13 cellular contexts compared by ENCODE assay signal in genomic region chr1:17118268-17118667, GRCh38. TPM values are rescaled to one million over a fixed set of nuclear protein-coding genes. Genes with fewer than 3 reads are reported as not detected.
DNase-seq lines count a peak whose midpoint lies in the region; ATAC-seq, FAIRE-seq and TF ChIP-seq lines count a peak whose summit lies in the region.
"Had no signal": no experiment of that assay in that cellular context is flagged by ENCODE, and none has a peak within 500 bp of the region (broad histone marks: within the 10 kb centered on the region; RNA-seq: fewer than 3 reads in every experiment).

No MANE protein-coding gene starts in this region.

- H2AK5ac ChIP-seq in mesenchymal stem cell (ENCODE audit: low read length, severe bottlenecking) = no peak overlapping the region

- peak overlapping the region; percentile 48 to 89 (median 76) for H3K4me3 Mint-ChIP-seq in IgD-negative memory B cell
- H3K4me3 Mint-ChIP-seq in central memory CD8-positive, alpha-beta T cell = peak overlapping the region; percentile 44

- 27% methylated on average over 4 of the region's 7 CpGs for WGBS in mesenchymal stem cell
- WGBS in suprapubic skin = 38% methylated on average over 7 of the region's 7 CpGs

- no peak overlapping the region for H2BK5ac ChIP-seq in mesenchymal stem cell (ENCODE audit: low read depth, low read length, poor library complexity, severe bottlenecking)

- H3K27me3 ChIP-seq in mesenchymal stem cell (ENCODE audit: control insufficient read depth in 1 of 2, insufficient read depth in 1 of 2, low read length in 2 of 2) = peaks cover 5 to 86% of the 10 kb centered on the region in 2 experiments
- peaks cover 52% of the 10 kb centered on the region for H3K27me3 ChIP-seq in suprapubic skin

- H3K27me3 Mint-ChIP-seq in IgD-negative memory B cell = peaks cover 18% of the 10 kb centered on the region
- peaks cover 86% of the 10 kb centered on the region for H3K27me3 Mint-ChIP-seq in central memory CD8-positive, alpha-beta T cell

- H3K4me1 ChIP-seq in mesenchymal stem cell (ENCODE audit: control insufficient read depth, insufficient read depth, low read depth, low read length) (peaks cover 59% of the 10 kb centered on the region), suprapubic skin (peaks cover 16% of the 10 kb centered on the region)

- H4K91ac ChIP-seq in mesenchymal stem cell (ENCODE audit: low read length) = no peak overlapping the region

- no peaks in the 10 kb centered on the region for H3K79me1 ChIP-seq in mesenchymal stem cell (replicated peaks; ENCODE audit: low read length, poor library complexity, severe bottlenecking)

- TF ChIP-seq EP300 in suprapubic skin (IDR thresholded peaks at IDR 0.05) = no peak

- H2BK120ac ChIP-seq in mesenchymal stem cell (ENCODE audit: low read depth, low read length) = no peak overlapping the region

- H2BK15ac ChIP-seq in mesenchymal stem cell (ENCODE audit: low read depth, poor library complexity, severe bottlenecking) = no peak overlapping the region

- no peak overlapping the region for H3K23ac ChIP-seq in mesenchymal stem cell (ENCODE audit: low read length in 2 of 2)

- no peak overlapping the region for H3K4ac ChIP-seq in mesenchymal stem cell (ENCODE audit: low read depth in 1 of 2, low read length in 2 of 2)

- no peak overlapping the region for H4K8ac ChIP-seq in mesenchymal stem cell (ENCODE audit: low read length)

- DNase-seq in central memory CD8-positive, alpha-beta T cell (ENCODE audit: low spot score in 2 of 2) = no peak
- no peak for DNase-seq in mesenchymal stem cell
- DNase-seq in suprapubic skin (ENCODE audit: low spot score in 2 of 2) = no peak
- DNase-seq in germinal center (ENCODE audit: low spot score) = no peak
- DNase-seq in effector CD8-positive, alpha-beta T cell (lab: John Stamatoyannopoulos, UW) = no peak
- no peak for DNase-seq in NCI-H146 (lab: John Stamatoyannopoulos, UW)
- no peak for DNase-seq in GM12892 (ENCODE audit: insufficient read length)
- DNase-seq: stimulated activated naive CD4-positive, alpha-beta T cell treated with Interleukin-2 at 50 U/mL for 16 hours had no signal

- H3K18ac ChIP-seq in mesenchymal stem cell (ENCODE audit: low read depth in 1 of 2, low read length in 2 of 2) = no peak overlapping the region

- H3K4me1 Mint-ChIP-seq in IgD-negative memory B cell = peaks cover 0 to 12% (median 11%) of the 10 kb centered on the region in 3 donors
- H3K4me1 Mint-ChIP-seq in central memory CD8-positive, alpha-beta T cell = peaks cover 10% of the 10 kb centered on the region

- ATAC-seq in central memory CD8-positive, alpha-beta T cell (replicated peaks; ENCODE audit: extremely low read depth, poor library complexity, severe bottlenecking) = no peak

- H3K9me3 Mint-ChIP-seq in IgD-negative memory B cell = no peaks in the 10 kb centered on the region
- H3K9me3 Mint-ChIP-seq in central memory CD8-positive, alpha-beta T cell = no peaks in the 10 kb centered on the region

- no peaks in the 10 kb centered on the region for H3K9me3 ChIP-seq in mesenchymal stem cell (ENCODE audit: control insufficient read depth, low read length)
- no peaks in the 10 kb centered on the region for H3K9me3 ChIP-seq in suprapubic skin

- peak overlapping the region; percentile 80 for H3K4me2 ChIP-seq in mesenchymal stem cell (ENCODE audit: low read length, poor library complexity, severe bottlenecking)

- H3K36me3 Mint-ChIP-seq in IgD-negative memory B cell = no peaks in the 10 kb centered on the region
- peaks cover 4% of the 10 kb centered on the region for H3K36me3 Mint-ChIP-seq in central memory CD8-positive, alpha-beta T cell (ENCODE audit: insufficient read depth)

- no peak overlapping the region for H2AFZ ChIP-seq in mesenchymal stem cell (ENCODE audit: low read depth, low read length)

- H3K4me3 ChIP-seq in mesenchymal stem cell (ENCODE audit: insufficient read depth in 1 of 2, low read depth in 1 of 2, low read length in 2 of 2) = peak overlapping the region in 1 of 2 experiments; percentile 72
- H3K4me3 ChIP-seq in suprapubic skin = peak overlapping the region; percentile 42

- no peak overlapping the region for H3K9ac ChIP-seq in mesenchymal stem cell (ENCODE audit: low read length)

- no peak overlapping the region for H2BK12ac ChIP-seq in mesenchymal stem cell (ENCODE audit: low read length in 2 of 2)

- H3K14ac ChIP-seq in mesenchymal stem cell (ENCODE audit: low read length in 2 of 2) = no peak overlapping the region

- no peak for TF ChIP-seq CTCF in suprapubic skin (IDR thresholded peaks at IDR 0.05)

- no peak overlapping the region for H3K27ac Mint-ChIP-seq in IgD-negative memory B cell
- no peak overlapping the region for H3K27ac Mint-ChIP-seq in central memory CD8-positive, alpha-beta T cell (ENCODE audit: low read depth)

- H3K36me3 ChIP-seq in mesenchymal stem cell (ENCODE audit: control insufficient read depth in 1 of 2, insufficient read depth in 2 of 2, low read depth in 1 of 2, low read length in 2 of 2) (peaks cover 0 to 22% of the 10 kb centered on the region in 2 experiments), suprapubic skin (no peaks in the 10 kb centered on the region)

- H3K27ac ChIP-seq in mesenchymal stem cell (ENCODE audit: low read length, poor library complexity, severe bottlenecking) (no peak overlapping the region), suprapubic skin (peak overlapping the region; percentile 5)

- TF ChIP-seq POLR2A in suprapubic skin (IDR thresholded peaks at IDR 0.05) = no peak
- TF ChIP-seq POLR2A in GM12892 (IDR thresholded peaks at IDR 0.05; ENCODE audit: low read depth, low read length) = no peak

- FAIRE-seq in GM12892 (lab: Jason Lieb, UNC) = no peak
- FAIRE-seq: D721Med, endothelial cell of umbilical vein, H54 had no signal

RNA-seq across cellular contexts. Expression of gene PADI2, which starts 1.0 kb away (rescaled TPM):
- 0.10 TPM for polyA plus RNA-seq in IgD-negative memory B cell
- 0.04 TPM for polyA plus RNA-seq in mesenchymal stem cell (2013, experiment 1 of 2)
- polyA plus RNA-seq in mesenchymal stem cell (2013, experiment 2 of 2) = 0.03 TPM
- 10 to 100 TPM; 15.4 to 27.2 (median 18.6) TPM for total RNA-seq in suprapubic skin
- polyA plus RNA-seq in GM12892 (2012; ENCODE audit: missing spikeins) = 2.3 TPM
- total RNA-seq: activated CD8-positive, alpha-beta memory T cell treated with anti-CD3 and anti-CD28 coated beads for 36 hours; endothelial cell of umbilical vein had no signal
- polyA plus RNA-seq: endothelial cell of umbilical vein had no signal
